9 cellular contexts compared by ENCODE assay signal in genomic region chr11:3055881-3056280, GRCh38. TPM values are rescaled to one million over a fixed set of nuclear protein-coding genes. Genes with fewer than 3 reads are reported as not detected.
DNase-seq lines count a peak whose midpoint lies in the region; ATAC-seq and TF ChIP-seq lines count a peak whose summit lies in the region.
"Had no signal": no experiment of that assay in that cellular context is flagged by ENCODE, and none has a peak within 500 bp of the region (broad histone marks: within the 10 kb centered on the region; RNA-seq: fewer than 3 reads in every experiment).

No MANE protein-coding gene starts in this region.

- peak overlapping the region; percentile 79 to 84; a peak in 1 of 4 replicates for H3K27ac ChIP-seq in SK-N-SH (ENCODE audit: low read depth in 2 of 2, low read length in 1 of 2)
- peak overlapping the region; percentile 76; the same call in 1 of the 2 replicates for H3K27ac ChIP-seq in VCaP
- H3K27ac ChIP-seq in skeletal muscle tissue (ENCODE audit: low read depth, low read length), result no peak overlapping the region

- TF ChIP-seq RAD21 in SK-N-SH (IDR thresholded peaks at IDR 0.05; ENCODE audit: low read length), result no peak

- DNase-seq in SK-N-SH (no peak), fibroblast of the aortic adventitia (ENCODE audit: low read depth) (no peak), HCEC 1CT (no peak), GM19240 (ENCODE audit: insufficient read length, low spot score) (no peak)
- DNase-seq: MV-4-11 had no signal

- ATAC-seq in SK-N-SH treated with all-trans-retinoic acid at 6 μM for 48 hours (no peak), GM21528 (IDR thresholded peaks at IDR 0.05; ENCODE audit: low FRiP score, unreplicated experiment) (no peak)

- POLR2A ChIA-PET in SK-N-SH (lab: Yijun Ruan, JAX), result interaction anchor here (2.4 kb wide), 1 partner anchor 36 kb away, joined by 7 read pairs; no protein-coding TSS in a partner anchor

- TF ChIP-seq CTCF in SK-N-SH (IDR thresholded peaks at IDR 0.05), result no peak
- no peak for TF ChIP-seq CTCF in VCaP (conservative IDR thresholded peaks at IDR 0.05)
- TF ChIP-seq CTCF in fibroblast of the aortic adventitia (IDR thresholded peaks at IDR 0.05; ENCODE audit: insufficient read depth, low read length), result no peak

- peak overlapping the region; percentile 94; the same call in 1 of the 2 replicates for H3K9ac ChIP-seq in SK-N-SH
- peak overlapping the region in 2 of 3 donors; percentile 83 to 91 for H3K9ac ChIP-seq in skeletal muscle tissue (ENCODE audit: low read depth in 1 of 3, low read length in 3 of 3)

- peaks cover 40% of the 10 kb centered on the region for H4K20me1 ChIP-seq in SK-N-SH (ENCODE audit: insufficient read depth)

- CTCF ChIA-PET in SK-N-SH (lab: Yijun Ruan, JAX), result interaction anchor here (1.0 to 23.7 kb wide), 5 partner anchors 10 to 36 kb away, joined by 3 to 403 read pairs (median 10); no protein-coding TSS in a partner anchor

- peak overlapping the region; percentile 95 for H3K4me2 ChIP-seq in SK-N-SH

- no peak for TF ChIP-seq EP300 in SK-N-SH (IDR thresholded peaks at IDR 0.05; ENCODE audit: borderline replicate concordance in 1 of 2, low read depth in 1 of 2, low read length in 1 of 2)

- H3K4me3 ChIP-seq in SK-N-SH (ENCODE audit: low read depth in 2 of 2, low read length in 1 of 2) (peak overlapping the region; percentile 83 to 94), fibroblast of the aortic adventitia (ENCODE audit: low read depth, low read length) (peak overlapping the region; percentile 97), skeletal muscle tissue (ENCODE audit: low read length in 3 of 3) (peak overlapping the region in 2 of 3 donors; percentile 80 to 88)

- no peak overlapping the region for H2AFZ ChIP-seq in SK-N-SH (ENCODE audit: low read depth)

- H3K27me3 ChIP-seq in SK-N-SH (ENCODE audit: insufficient read depth) (no peaks in the 10 kb centered on the region), skeletal muscle tissue (ENCODE audit: control insufficient read depth in 3 of 3, insufficient read depth in 3 of 3, low read length in 3 of 3) (no peaks in the 10 kb centered on the region)

- H3K79me2 ChIP-seq in SK-N-SH (ENCODE audit: insufficient read depth), result peaks cover 60% of the 10 kb centered on the region

- H3K4me1 ChIP-seq in SK-N-SH (ENCODE audit: control insufficient read depth in 1 of 2, insufficient read depth in 2 of 2, low read depth in 1 of 2, low read length in 1 of 2) (peaks cover 12 to 48% of the 10 kb centered on the region in 2 experiments; a peak in 2 of 4 replicates), skeletal muscle tissue (ENCODE audit: control insufficient read depth in 3 of 3, insufficient read depth in 3 of 3, low read length in 3 of 3) (peaks cover 31 to 41% (median 35%) of the 10 kb centered on the region in 3 donors)

- WGBS in SK-N-SH (ENCODE audit: low lambda C conversion rate), result 74% methylated on average over 9 of the region's 9 CpGs

- no peaks in the 10 kb centered on the region for H3K9me2 ChIP-seq in SK-N-SH

- H3K9me3 ChIP-seq in SK-N-SH (no peaks in the 10 kb centered on the region), skeletal muscle tissue (ENCODE audit: control insufficient read depth in 3 of 3, low read length in 3 of 3) (no peaks in the 10 kb centered on the region)

- peaks cover 5% of the 10 kb centered on the region for H3F3A ChIP-seq in SK-N-SH (replicated peaks; ENCODE audit: insufficient read depth)

- H3K36me3 ChIP-seq in SK-N-SH (replicated peaks in 1 of 2; ENCODE audit: control insufficient read depth in 1 of 2, insufficient read depth in 2 of 2, low read length in 1 of 2) (peaks cover 10 to 30% of the 10 kb centered on the region in 2 experiments), skeletal muscle tissue (ENCODE audit: control insufficient read depth in 3 of 3, insufficient read depth in 3 of 3, low read length in 3 of 3) (peaks cover 0 to 3% (median 3%) of the 10 kb centered on the region in 3 donors)

TF ChIP-seq in SK-N-SH, 30 proteins besides CTCF, POLR2A, EP300 and RAD21 (continues in another document):
- TF ChIP-seq RCOR1 (IDR thresholded peaks at IDR 0.05; ENCODE audit: low read length), result no peak
- no peak for TF ChIP-seq GATA2 (CRISPR knock-in tag; IDR thresholded peaks at IDR 0.05)
- no peak for TF ChIP-seq NFIC (IDR thresholded peaks at IDR 0.05; ENCODE audit: borderline replicate concordance)
- no peak for TF ChIP-seq MAX (IDR thresholded peaks at IDR 0.05; ENCODE audit: low read depth)
- no peak for TF ChIP-seq TAF1 (IDR thresholded peaks at IDR 0.05; ENCODE audit: borderline replicate concordance, low read depth, low read length)
- TF ChIP-seq REST (IDR thresholded peaks at IDR 0.05; ENCODE audit: low read depth, low read length), result no peak

TF ChIP-seq in SK-N-SH treated with all-trans-retinoic acid at 6 μM for 48 hours, 23 proteins besides CTCF, POLR2A, EP300 and RAD21 (continues in another document):
- no peak for TF ChIP-seq CSRNP3 (CRISPR knock-in tag; IDR thresholded peaks at IDR 0.05)
- TF ChIP-seq CSDC2 (CRISPR knock-in tag; IDR thresholded peaks at IDR 0.05), result no peak
- TF ChIP-seq TOX (CRISPR knock-in tag; IDR thresholded peaks at IDR 0.05; ENCODE audit: borderline replicate concordance), result no peak
- no peak for TF ChIP-seq CREB5 (CRISPR knock-in tag; IDR thresholded peaks at IDR 0.05; ENCODE audit: low read depth)
- no peak for TF ChIP-seq ZNF8 (CRISPR knock-in tag; IDR thresholded peaks at IDR 0.05)
- TF ChIP-seq BACH2 (CRISPR knock-in tag; IDR thresholded peaks at IDR 0.05; ENCODE audit: borderline replicate concordance), result no peak
- no peak for TF ChIP-seq ZNF70 (CRISPR knock-in tag; IDR thresholded peaks at IDR 0.05)
- no peak for TF ChIP-seq GLIS3 (CRISPR knock-in tag; IDR thresholded peaks at IDR 0.05)
- no peak for TF ChIP-seq ZNF565 (CRISPR knock-in tag; conservative IDR thresholded peaks at IDR 0.05; ENCODE audit: low read depth)
- no peak for TF ChIP-seq ARNTL (CRISPR knock-in tag; IDR thresholded peaks at IDR 0.05; ENCODE audit: borderline replicate concordance, low read depth)
- no peak for TF ChIP-seq TSHZ2 (CRISPR knock-in tag; IDR thresholded peaks at IDR 0.05)

RNA-seq across cellular contexts. Expression of gene CARS1, which starts 1.3 kb away (rescaled TPM):
- polyA plus RNA-seq in SK-N-SH (2012; rRNA removed), result 52.1 and 65.2 TPM in 2 replicates
- polyA plus RNA-seq in SK-N-SH (2012; cell fraction: cytosol; rRNA removed), result 44.2 and 44.3 TPM in 2 replicates
- polyA plus RNA-seq in SK-N-SH (2012; cell fraction: nucleus; rRNA removed), result 139 and 179 TPM in 2 replicates
- total RNA-seq in fibroblast of the aortic adventitia (ENCODE audit: low replicate concordance) (51.6 and 95.8 TPM in 2 replicates), skeletal muscle tissue (11.5 TPM)
